In genomic region chr11:78040691-78041379, GRCh38 we compare ENCODE assay signal across 10 cellular contexts. TPM values are rescaled to one million over a fixed set of nuclear protein-coding genes. Genes with fewer than 3 reads are reported as not detected.
DNase-seq lines count a peak whose midpoint lies in the region; ATAC-seq and TF ChIP-seq lines count a peak whose summit lies in the region.
"Had no signal": no experiment of that assay in that cellular context is flagged by ENCODE, and none has a peak within 500 bp of the region (broad histone marks: within the 10 kb centered on the region; RNA-seq: fewer than 3 reads in every experiment).

No MANE protein-coding gene starts in this region.

- no TSS peak for BruUV-seq in Calu3 (replicated peaks; lab: Mats Ljungman, UMichigan)
- BruUV-seq in MCF 10A (replicated peaks; lab: Mats Ljungman, UMichigan): no TSS peak

- H3K4me3 Mint-ChIP-seq in Calu3 (ENCODE audit: low read depth, unreplicated experiment): peak overlapping the region; percentile 53
- peak overlapping the region; percentile 87; the same call in 1 of the 2 replicates for H3K4me3 Mint-ChIP-seq in HFFc6
- H3K4me3 Mint-ChIP-seq in MCF 10A (ENCODE audit: unreplicated experiment): peak overlapping the region; percentile 68
- no peak overlapping the region for H3K4me3 Mint-ChIP-seq in neural progenitor cell

- intact Hi-C loops in Calu3 (cut with micrococcal nuclease; ENCODE audit: unreplicated experiment) (loop anchor here (10.0 kb wide), 1 partner anchor 46 kb away; the partner anchor contains the start of gene INTS4), MCF 10A (cut with micrococcal nuclease) (no loop called here), left lung (cut with DNase I) (no loop called here)

- ATAC-seq in left lung: no peak

- H3K27me3 Mint-ChIP-seq in Calu3 (ENCODE audit: unreplicated experiment) (no peaks in the 10 kb centered on the region), HFFc6 (ENCODE audit: insufficient read depth) (peaks cover 2% of the 10 kb centered on the region), MCF 10A (ENCODE audit: insufficient read depth, unreplicated experiment) (no peaks in the 10 kb centered on the region), neural progenitor cell (ENCODE audit: insufficient read depth, low read depth) (peaks cover 5% of the 10 kb centered on the region)

- H3K4me1 ChIP-seq in neural progenitor cell: peaks cover 4% of the 10 kb centered on the region
- H3K4me1 ChIP-seq in left lung: peaks cover 11 to 23% of the 10 kb centered on the region in 2 donors

- H3K27ac ChIP-seq in neural progenitor cell: no peak overlapping the region
- peak overlapping the region in 1 of 2 donors; percentile 64 for H3K27ac ChIP-seq in left lung

- H3K36me3 ChIP-seq in neural progenitor cell (no peaks in the 10 kb centered on the region), left lung (no peaks in the 10 kb centered on the region)

- H3K9me3 Mint-ChIP-seq in Calu3 (ENCODE audit: low read depth, unreplicated experiment) (no peaks in the 10 kb centered on the region), HFFc6 (no peaks in the 10 kb centered on the region), MCF 10A (ENCODE audit: unreplicated experiment) (no peaks in the 10 kb centered on the region), neural progenitor cell (no peaks in the 10 kb centered on the region)

- H3K4me2 ChIP-seq in neural progenitor cell: no peak overlapping the region

- DNase-seq in Calu3 (peak; percentile 28), HFFc6 (no peak), MCF 10A (ENCODE audit: unreplicated experiment) (peak; percentile 43), neural progenitor cell (ENCODE audit: low spot score) (no peak), KBM-7 (no peak), left lung (no peak), Kasumi-1 (lab: John Stamatoyannopoulos, UW) (no peak)
- DNase-seq in stimulated activated CD4-positive, alpha-beta T cell treated with anti-CD3 and anti-CD28 coated beads, Interleukin-4, amount 100 ng/mL, for 4 hours: no peak
- DNase-seq: activated naive CD4-positive, alpha-beta T cell treated with Interleukin-2 at 50 U/mL for 16 hours; effector CD4-positive, alpha-beta T cell had no signal

- CTCF ChIA-PET in Calu3 (lab: Charles Lee) (interaction anchor here (2.0 kb wide), 1 partner anchor 46 kb away, joined by 9 read pairs; the partner anchor contains the start of gene INTS4), MCF 10A (lab: Yijun Ruan, JAX) (interaction anchor here (0.9 to 1.8 kb wide), 4 partner anchors 20 to 46 kb away, joined by 4 to 6 read pairs (median 4); partner anchors contain the start of gene INTS4)

- POLR2A ChIA-PET in MCF 10A (lab: Yijun Ruan, JAX): interaction anchor here (0.6 to 2.0 kb wide), 8 partner anchors 9 to 226 kb away, joined by 3 to 8 read pairs (median 3); partner anchors contain the start of gene INTS4

- H3K79me2 ChIP-seq in neural progenitor cell (ENCODE audit: low read depth): no peaks in the 10 kb centered on the region

- H3K27me3 ChIP-seq in neural progenitor cell: peaks cover 5% of the 10 kb centered on the region
- no peaks in the 10 kb centered on the region for H3K27me3 ChIP-seq in left lung

- H3K27ac Mint-ChIP-seq in Calu3 (ENCODE audit: unreplicated experiment) (peak overlapping the region; percentile 93), HFFc6 (peak overlapping the region; percentile 100), MCF 10A (ENCODE audit: low read depth, unreplicated experiment) (peak overlapping the region; percentile 99), neural progenitor cell (peak overlapping the region; percentile 42)

- H3K36me3 Mint-ChIP-seq in Calu3 (ENCODE audit: insufficient read depth, unreplicated experiment) (peaks cover 22% of the 10 kb centered on the region), HFFc6 (ENCODE audit: low read depth) (no peaks in the 10 kb centered on the region), MCF 10A (ENCODE audit: insufficient read depth, unreplicated experiment) (no peaks in the 10 kb centered on the region), neural progenitor cell (peaks cover 2% of the 10 kb centered on the region)

- in situ Hi-C loops in KBM-7 (cut with MboI; ENCODE audit: low pct_unique_long_range_greater_than_20kb, low sequenced_read_pairs): no loop called here

- H3K4me1 Mint-ChIP-seq in Calu3 (ENCODE audit: low read depth, unreplicated experiment) (peaks cover 61% of the 10 kb centered on the region), HFFc6 (ENCODE audit: low read depth) (peaks cover 48% of the 10 kb centered on the region), MCF 10A (ENCODE audit: insufficient read depth, unreplicated experiment) (peaks cover 18% of the 10 kb centered on the region), neural progenitor cell (peaks cover 15% of the 10 kb centered on the region)

- H3K9me3 ChIP-seq in neural progenitor cell (ENCODE audit: low read depth) (no peaks in the 10 kb centered on the region), left lung (no peaks in the 10 kb centered on the region)

- peak overlapping the region; percentile 63 for H2AFZ ChIP-seq in neural progenitor cell (replicated peaks)

- no peaks in the 10 kb centered on the region for H4K20me1 ChIP-seq in neural progenitor cell (ENCODE audit: low read depth)

- no peaks in the 10 kb centered on the region for H3F3A ChIP-seq in neural progenitor cell (ENCODE audit: low read depth)

- H3K9ac ChIP-seq in neural progenitor cell: no peak overlapping the region

- no peak for TF ChIP-seq CTCF in Calu3 (IDR thresholded peaks at IDR 0.05; ENCODE audit: unreplicated experiment)
- TF ChIP-seq CTCF in HFFc6 (IDR thresholded peaks at IDR 0.05): peak; percentile 13; the same call in 1 of the 2 replicates
- TF ChIP-seq CTCF in MCF 10A (IDR thresholded peaks at IDR 0.05; ENCODE audit: unreplicated experiment): peak; percentile 9
- no peak for TF ChIP-seq CTCF in neural progenitor cell (IDR thresholded peaks at IDR 0.05)
- TF ChIP-seq CTCF in left lung (IDR thresholded peaks at IDR 0.05): no peak

- H3K4me3 ChIP-seq in neural progenitor cell (no peak overlapping the region), left lung (no peak overlapping the region)

RNA-seq across cellular contexts. Expression of gene KCTD14, which starts 17.8 kb away (rescaled TPM):
- total RNA-seq in Calu3 (2022) (13.2 and 17.6 TPM in 2 replicates), MCF 10A (2022) (1.5 and 2.2 TPM in 2 replicates), neural progenitor cell (ENCODE audit: low replicate concordance) (4.3 and 5.3 TPM in 2 replicates), left lung (10 to 100 TPM; 17.7 to 19.2 TPM)
- total RNA-seq in HFFc6 (2021; fragmentation: NEBNext Ultra II Directional; extraction: Animal tissue kit (Norgen Biotek cat#: 25700)): 1 to 10 TPM in 2 of 6 experiments, under 1 TPM in 4; 0.17 to 1.5 (median 0.64) TPM

RNA-seq across cellular contexts. Expression of gene THRSP, which starts 22.8 kb away (rescaled TPM):
- not detected in 2 replicates for total RNA-seq in Calu3 (2022)
- total RNA-seq in HFFc6 (2021; fragmentation: NEBNext Ultra II Directional; extraction: Animal tissue kit (Norgen Biotek cat#: 25700)): not detected
- total RNA-seq in MCF 10A (2022): not detected in 2 replicates
- not detected in 2 replicates for total RNA-seq in neural progenitor cell (ENCODE audit: low replicate concordance)
- total RNA-seq in left lung: not detected

RNA-seq across cellular contexts. Expression of gene NDUFC2, which starts 38.8 kb away (rescaled TPM):
- total RNA-seq in Calu3 (2022): 264 and 343 TPM in 2 replicates
- total RNA-seq in HFFc6 (2021; fragmentation: NEBNext Ultra II Directional; extraction: Animal tissue kit (Norgen Biotek cat#: 25700)): 100 to 1,000 TPM; 330 to 476 (median 410) TPM
- 156 and 186 TPM in 2 replicates for total RNA-seq in MCF 10A (2022)
- 36.7 and 89.5 TPM in 2 replicates for total RNA-seq in neural progenitor cell (ENCODE audit: low replicate concordance)
- 100 to 1,000 TPM; 182 to 224 TPM for total RNA-seq in left lung

RNA-seq across cellular contexts. Expression of gene INTS4, which starts 46.4 kb away (rescaled TPM):
- total RNA-seq in Calu3 (2022) (35.4 and 43.9 TPM in 2 replicates), MCF 10A (2022) (21.6 and 25.2 TPM in 2 replicates), neural progenitor cell (ENCODE audit: low replicate concordance) (48.0 and 61.5 TPM in 2 replicates), left lung (10 to 100 TPM; 31.1 to 31.2 TPM)
- 10 to 100 TPM; 23.8 to 30.1 (median 28.3) TPM for total RNA-seq in HFFc6 (2021; fragmentation: NEBNext Ultra II Directional; extraction: Animal tissue kit (Norgen Biotek cat#: 25700))

Comparison
In these comparisons a context has a peak if more than half of its experiments do, and no peak if none do; other contexts are left out.
1. DNase-seq: peak in Calu3 (single experiment) and MCF 10A (single experiment); none in HFFc6 (single experiment), neural progenitor cell (single experiment), stimulated activated CD4-positive, alpha-beta T cell treated with anti-CD3 and anti-CD28 coated beads, Interleukin-4, amount 100 ng/mL, for 4 hours (0 of 2), KBM-7 (single experiment), left lung (0 of 2) and Kasumi-1 (0 of 2).
2. H3K27ac Mint-ChIP-seq: peak in every context shown above with its lines; median percentile 100 in HFFc6; 99 in MCF 10A; 93 in Calu3; 42 in neural progenitor cell.
3. CTCF ChIP-seq: peak in HFFc6 (single experiment) and MCF 10A (single experiment); none in Calu3 (single experiment), neural progenitor cell (single experiment) and left lung (0 of 2).